ENCODE assay signal across 1 cellular context in the genomic region with DNA sequence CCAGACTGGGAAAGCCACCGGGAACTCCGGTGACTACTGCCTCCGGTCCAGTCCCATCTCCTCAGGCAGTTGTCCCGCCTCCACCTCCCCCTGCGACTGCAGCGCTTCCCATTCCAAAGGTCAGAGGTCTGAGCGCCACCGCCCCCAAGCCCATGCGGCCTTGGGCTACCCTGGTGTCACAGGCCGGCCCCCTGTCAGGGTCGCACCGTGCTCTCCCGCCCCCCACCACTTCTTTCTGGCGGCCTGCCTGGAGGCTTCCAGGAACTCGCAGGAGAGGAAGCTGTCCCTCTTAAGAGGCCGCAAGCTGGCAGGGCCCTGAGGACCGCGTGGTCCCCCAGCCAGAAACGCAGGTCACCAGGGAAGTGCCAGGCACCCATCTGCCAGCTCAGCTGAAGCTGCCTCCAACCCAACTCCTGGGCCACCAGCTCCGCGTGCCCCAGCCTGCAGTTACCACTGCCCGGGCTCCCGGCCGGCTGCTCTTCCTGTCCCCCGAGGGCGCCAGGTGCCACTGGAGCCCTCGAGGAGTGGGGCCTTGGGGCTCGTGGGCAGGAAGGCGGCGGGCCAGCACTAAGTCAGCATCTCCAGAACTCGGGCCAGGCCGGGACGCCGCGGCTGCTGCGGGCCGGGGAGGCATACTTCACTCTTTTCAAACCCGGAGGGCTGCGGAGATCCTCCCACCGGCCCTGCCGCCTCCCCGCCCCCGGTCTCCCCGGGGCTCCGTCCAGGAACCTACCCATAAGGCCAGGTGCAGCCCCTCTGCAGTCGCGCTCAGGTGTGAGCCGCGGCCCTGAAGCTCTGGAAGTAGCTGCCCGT.
TF ChIP-seq lines count a peak whose summit lies in the region.

No MANE protein-coding gene starts in this region.

TF ChIP-seq in HepG2, 621 proteins besides CTCF, POLR2A, EP300 and RAD21 (continued from another document and continues in another):
- TF ChIP-seq, protein P1, sequence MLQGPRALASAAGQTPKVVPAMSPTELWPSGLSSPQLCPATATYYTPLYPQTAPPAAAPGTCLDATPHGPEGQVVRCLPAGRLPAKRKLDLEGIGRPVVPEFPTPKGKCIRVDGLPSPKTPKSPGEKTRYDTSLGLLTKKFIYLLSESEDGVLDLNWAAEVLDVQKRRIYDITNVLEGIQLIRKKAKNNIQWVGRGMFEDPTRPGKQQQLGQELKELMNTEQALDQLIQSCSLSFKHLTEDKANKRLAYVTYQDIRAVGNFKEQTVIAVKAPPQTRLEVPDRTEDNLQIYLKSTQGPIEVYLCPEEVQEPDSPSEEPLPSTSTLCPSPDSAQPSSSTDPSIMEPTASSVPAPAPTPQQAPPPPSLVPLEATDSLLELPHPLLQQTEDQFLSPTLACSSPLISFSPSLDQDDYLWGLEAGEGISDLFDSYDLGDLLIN (CRISPR knock-in tag; IDR thresholded peaks at IDR 0.05; ENCODE audit: borderline replicate concordance) = peak; percentile 77; the same call in 1 of the 2 replicates
- no peak for TF ChIP-seq ZSCAN30 (CRISPR knock-in tag; IDR thresholded peaks at IDR 0.05)
- TF ChIP-seq NR3C1 (CRISPR knock-in tag; IDR thresholded peaks at IDR 0.05) = no peak
- TF ChIP-seq, protein P2, sequence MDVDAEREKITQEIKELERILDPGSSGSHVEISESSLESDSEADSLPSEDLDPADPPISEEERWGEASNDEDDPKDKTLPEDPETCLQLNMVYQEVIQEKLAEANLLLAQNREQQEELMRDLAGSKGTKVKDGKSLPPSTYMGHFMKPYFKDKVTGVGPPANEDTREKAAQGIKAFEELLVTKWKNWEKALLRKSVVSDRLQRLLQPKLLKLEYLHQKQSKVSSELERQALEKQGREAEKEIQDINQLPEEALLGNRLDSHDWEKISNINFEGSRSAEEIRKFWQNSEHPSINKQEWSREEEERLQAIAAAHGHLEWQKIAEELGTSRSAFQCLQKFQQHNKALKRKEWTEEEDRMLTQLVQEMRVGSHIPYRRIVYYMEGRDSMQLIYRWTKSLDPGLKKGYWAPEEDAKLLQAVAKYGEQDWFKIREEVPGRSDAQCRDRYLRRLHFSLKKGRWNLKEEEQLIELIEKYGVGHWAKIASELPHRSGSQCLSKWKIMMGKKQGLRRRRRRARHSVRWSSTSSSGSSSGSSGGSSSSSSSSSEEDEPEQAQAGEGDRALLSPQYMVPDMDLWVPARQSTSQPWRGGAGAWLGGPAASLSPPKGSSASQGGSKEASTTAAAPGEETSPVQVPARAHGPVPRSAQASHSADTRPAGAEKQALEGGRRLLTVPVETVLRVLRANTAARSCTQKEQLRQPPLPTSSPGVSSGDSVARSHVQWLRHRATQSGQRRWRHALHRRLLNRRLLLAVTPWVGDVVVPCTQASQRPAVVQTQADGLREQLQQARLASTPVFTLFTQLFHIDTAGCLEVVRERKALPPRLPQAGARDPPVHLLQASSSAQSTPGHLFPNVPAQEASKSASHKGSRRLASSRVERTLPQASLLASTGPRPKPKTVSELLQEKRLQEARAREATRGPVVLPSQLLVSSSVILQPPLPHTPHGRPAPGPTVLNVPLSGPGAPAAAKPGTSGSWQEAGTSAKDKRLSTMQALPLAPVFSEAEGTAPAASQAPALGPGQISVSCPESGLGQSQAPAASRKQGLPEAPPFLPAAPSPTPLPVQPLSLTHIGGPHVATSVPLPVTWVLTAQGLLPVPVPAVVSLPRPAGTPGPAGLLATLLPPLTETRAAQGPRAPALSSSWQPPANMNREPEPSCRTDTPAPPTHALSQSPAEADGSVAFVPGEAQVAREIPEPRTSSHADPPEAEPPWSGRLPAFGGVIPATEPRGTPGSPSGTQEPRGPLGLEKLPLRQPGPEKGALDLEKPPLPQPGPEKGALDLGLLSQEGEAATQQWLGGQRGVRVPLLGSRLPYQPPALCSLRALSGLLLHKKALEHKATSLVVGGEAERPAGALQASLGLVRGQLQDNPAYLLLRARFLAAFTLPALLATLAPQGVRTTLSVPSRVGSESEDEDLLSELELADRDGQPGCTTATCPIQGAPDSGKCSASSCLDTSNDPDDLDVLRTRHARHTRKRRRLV (CRISPR knock-in tag; IDR thresholded peaks at IDR 0.05) = peak; percentile 79
- TF ChIP-seq, protein P3, sequence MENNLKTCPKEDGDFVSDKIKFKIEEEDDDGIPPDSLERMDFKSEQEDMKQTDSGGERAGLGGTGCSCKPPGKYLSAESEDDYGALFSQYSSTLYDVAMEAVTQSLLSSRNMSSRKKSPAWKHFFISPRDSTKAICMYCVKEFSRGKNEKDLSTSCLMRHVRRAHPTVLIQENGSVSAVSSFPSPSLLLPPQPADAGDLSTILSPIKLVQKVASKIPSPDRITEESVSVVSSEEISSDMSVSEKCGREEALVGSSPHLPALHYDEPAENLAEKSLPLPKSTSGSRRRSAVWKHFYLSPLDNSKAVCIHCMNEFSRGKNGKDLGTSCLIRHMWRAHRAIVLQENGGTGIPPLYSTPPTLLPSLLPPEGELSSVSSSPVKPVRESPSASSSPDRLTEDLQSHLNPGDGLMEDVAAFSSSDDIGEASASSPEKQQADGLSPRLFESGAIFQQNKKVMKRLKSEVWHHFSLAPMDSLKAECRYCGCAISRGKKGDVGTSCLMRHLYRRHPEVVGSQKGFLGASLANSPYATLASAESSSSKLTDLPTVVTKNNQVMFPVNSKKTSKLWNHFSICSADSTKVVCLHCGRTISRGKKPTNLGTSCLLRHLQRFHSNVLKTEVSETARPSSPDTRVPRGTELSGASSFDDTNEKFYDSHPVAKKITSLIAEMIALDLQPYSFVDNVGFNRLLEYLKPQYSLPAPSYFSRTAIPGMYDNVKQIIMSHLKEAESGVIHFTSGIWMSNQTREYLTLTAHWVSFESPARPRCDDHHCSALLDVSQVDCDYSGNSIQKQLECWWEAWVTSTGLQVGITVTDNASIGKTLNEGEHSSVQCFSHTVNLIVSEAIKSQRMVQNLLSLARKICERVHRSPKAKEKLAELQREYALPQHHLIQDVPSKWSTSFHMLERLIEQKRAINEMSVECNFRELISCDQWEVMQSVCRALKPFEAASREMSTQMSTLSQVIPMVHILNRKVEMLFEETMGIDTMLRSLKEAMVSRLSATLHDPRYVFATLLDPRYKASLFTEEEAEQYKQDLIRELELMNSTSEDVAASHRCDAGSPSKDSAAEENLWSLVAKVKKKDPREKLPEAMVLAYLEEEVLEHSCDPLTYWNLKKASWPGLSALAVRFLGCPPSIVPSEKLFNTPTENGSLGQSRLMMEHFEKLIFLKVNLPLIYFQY (CRISPR knock-in tag; IDR thresholded peaks at IDR 0.05; ENCODE audit: borderline replicate concordance) = peak; percentile 48; the same call in 1 of the 2 replicates
- TF ChIP-seq HMG20B (CRISPR knock-in tag; conservative IDR thresholded peaks at IDR 0.05) = peak; percentile 71; the same call in 1 of the 2 replicates
- peak; percentile 97 for TF ChIP-seq MAX (IDR thresholded peaks at IDR 0.05)
- TF ChIP-seq, protein P4, sequence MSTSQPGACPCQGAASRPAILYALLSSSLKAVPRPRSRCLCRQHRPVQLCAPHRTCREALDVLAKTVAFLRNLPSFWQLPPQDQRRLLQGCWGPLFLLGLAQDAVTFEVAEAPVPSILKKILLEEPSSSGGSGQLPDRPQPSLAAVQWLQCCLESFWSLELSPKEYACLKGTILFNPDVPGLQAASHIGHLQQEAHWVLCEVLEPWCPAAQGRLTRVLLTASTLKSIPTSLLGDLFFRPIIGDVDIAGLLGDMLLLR (CRISPR knock-in tag; IDR thresholded peaks at IDR 0.05) = peak; percentile 95; the same call in 1 of the 2 replicates
- TF ChIP-seq RELA (CRISPR knock-in tag; IDR thresholded peaks at IDR 0.05) = no peak
- TF ChIP-seq ZHX1 (CRISPR knock-in tag; IDR thresholded peaks at IDR 0.05; ENCODE audit: low read depth) = peak; percentile 86
- TF ChIP-seq ZNF180 (CRISPR knock-in tag; IDR thresholded peaks at IDR 0.05; ENCODE audit: borderline replicate concordance, low read depth) = no peak
- TF ChIP-seq THAP9 (CRISPR knock-in tag; IDR thresholded peaks at IDR 0.05; ENCODE audit: borderline replicate concordance) = peak; percentile 92
- TF ChIP-seq SMAD9 (CRISPR knock-in tag; IDR thresholded peaks at IDR 0.05) = 0 out of 2 replicates have a peak, but pooled peaks have one; percentile 26
- TF ChIP-seq ZBTB49 (CRISPR knock-in tag; IDR thresholded peaks at IDR 0.05; ENCODE audit: borderline replicate concordance) = no peak; the same call in 1 of the 2 replicates
- TF ChIP-seq AHR (CRISPR knock-in tag; IDR thresholded peaks at IDR 0.05) = peak; percentile 36; the same call in 1 of the 2 replicates
- no peak for TF ChIP-seq TAF15 (IDR thresholded peaks at IDR 0.05; ENCODE audit: low read depth, low read length, poor library complexity, severe bottlenecking)
- no peak; the same call in 1 of the 2 replicates for TF ChIP-seq NAIF1 (CRISPR knock-in tag; IDR thresholded peaks at IDR 0.05; ENCODE audit: borderline replicate concordance)
- TF ChIP-seq SIX4 (CRISPR knock-in tag; IDR thresholded peaks at IDR 0.05) = peak; percentile 76
- peak; percentile 23; the same call in 1 of the 2 replicates for TF ChIP-seq ZBTB26 (CRISPR knock-in tag; IDR thresholded peaks at IDR 0.05; ENCODE audit: borderline replicate concordance)
- peak; percentile 76; the same call in 1 of the 2 replicates for TF ChIP-seq KDM1A (CRISPR knock-in tag; IDR thresholded peaks at IDR 0.05)
- no peak for TF ChIP-seq HNRNPK (IDR thresholded peaks at IDR 0.05; ENCODE audit: low read depth, low read length, poor library complexity, severe bottlenecking)
- TF ChIP-seq SUZ12 (IDR thresholded peaks at IDR 0.05; ENCODE audit: low read depth, low read length) = no peak
- TF ChIP-seq ZNF549 (CRISPR knock-in tag; IDR thresholded peaks at IDR 0.05) = no peak
- peak; percentile 94 for TF ChIP-seq ZFY (CRISPR knock-in tag; IDR thresholded peaks at IDR 0.05)
- TF ChIP-seq POLR2AphosphoS5 (IDR thresholded peaks at IDR 0.05; ENCODE audit: low read depth, low read length) = peak; percentile 73
- TF ChIP-seq, protein P5, sequence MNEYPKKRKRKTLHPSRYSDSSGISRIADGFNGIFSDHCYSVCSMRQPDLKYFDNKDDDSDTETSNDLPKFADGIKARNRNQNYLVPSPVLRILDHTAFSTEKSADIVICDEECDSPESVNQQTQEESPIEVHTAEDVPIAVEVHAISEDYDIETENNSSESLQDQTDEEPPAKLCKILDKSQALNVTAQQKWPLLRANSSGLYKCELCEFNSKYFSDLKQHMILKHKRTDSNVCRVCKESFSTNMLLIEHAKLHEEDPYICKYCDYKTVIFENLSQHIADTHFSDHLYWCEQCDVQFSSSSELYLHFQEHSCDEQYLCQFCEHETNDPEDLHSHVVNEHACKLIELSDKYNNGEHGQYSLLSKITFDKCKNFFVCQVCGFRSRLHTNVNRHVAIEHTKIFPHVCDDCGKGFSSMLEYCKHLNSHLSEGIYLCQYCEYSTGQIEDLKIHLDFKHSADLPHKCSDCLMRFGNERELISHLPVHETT (CRISPR knock-in tag; conservative IDR thresholded peaks at IDR 0.05) = peak; percentile 98
